33 cellular contexts compared by ENCODE assay signal in the genomic region with DNA sequence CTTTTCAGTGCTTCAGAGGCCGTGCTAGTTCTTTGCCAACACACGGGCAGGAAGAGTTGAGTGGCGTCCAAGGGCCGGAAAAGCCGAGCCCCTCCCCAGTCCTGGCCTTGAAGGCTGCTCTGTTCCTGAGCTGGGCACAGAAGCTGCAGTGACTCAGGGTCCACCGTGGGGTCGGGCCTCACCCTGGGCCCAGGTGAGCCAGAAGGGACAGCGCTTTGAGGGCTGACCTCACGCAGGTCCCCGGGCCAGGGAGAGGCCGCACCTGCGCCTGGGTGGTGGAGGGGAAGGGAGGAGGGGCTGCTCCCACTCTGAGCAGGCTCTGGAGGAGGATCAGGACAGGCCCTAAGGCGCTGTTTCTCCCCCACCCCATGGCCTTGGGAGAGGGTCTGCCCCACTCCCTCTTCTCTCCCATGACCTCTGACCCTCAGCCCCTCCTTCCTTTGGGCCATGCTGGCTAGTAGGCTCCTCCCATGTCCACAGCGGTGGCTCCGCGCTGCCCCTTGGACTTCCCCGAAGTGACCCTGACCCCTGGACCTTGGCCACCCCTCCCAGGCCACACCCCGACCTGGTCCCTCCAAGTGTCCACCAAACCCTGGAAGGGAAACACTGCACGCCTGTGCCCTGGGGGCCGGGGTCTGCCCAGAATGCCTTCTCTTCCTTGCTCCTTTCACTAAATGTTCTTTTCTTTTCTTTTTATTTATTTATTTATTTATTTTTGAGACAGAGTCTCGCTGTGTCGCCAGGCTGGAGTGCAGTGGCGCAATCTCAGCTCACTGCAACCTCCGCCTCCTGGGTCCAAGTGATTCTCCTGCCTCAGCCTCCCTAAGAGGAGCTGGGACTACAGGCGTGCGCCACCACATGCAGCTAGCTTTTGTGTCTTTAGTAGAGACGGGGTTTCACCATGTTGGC. TPM values are rescaled to one million over a fixed set of nuclear protein-coding genes. Genes with fewer than 3 reads are reported as not detected.
DNase-seq lines count a peak whose midpoint lies in the region; ATAC-seq and TF ChIP-seq lines count a peak whose summit lies in the region.
"Had no signal": no experiment of that assay in that cellular context is flagged by ENCODE, and none has a peak within 500 bp of the region (broad histone marks: within the 10 kb centered on the region; RNA-seq: fewer than 3 reads in every experiment).

No MANE protein-coding gene starts in this region.

- H3K36me3 ChIP-seq in right atrium auricular region (no peaks in the 10 kb centered on the region), left ventricle myocardium inferior (no peaks in the 10 kb centered on the region), lower lobe of right lung (no peaks in the 10 kb centered on the region), transverse colon (no peaks in the 10 kb centered on the region)
- H3K36me3 ChIP-seq: brain microvascular endothelial cell, tibial artery had no signal

- in situ Hi-C loops in transverse colon (cut with MboI; ENCODE audit: low pct_ligation_motif_present in 1 of 4, low pct_unique_long_range_greater_than_20kb in 1 of 4, low sequenced_read_pairs in 3 of 4), result loop anchor here in 1 of 4 donors (25.0 kb wide), 1 partner anchor 456 kb away; no protein-coding TSS in a partner anchor

- TF ChIP-seq EP300 in transverse colon (IDR thresholded peaks at IDR 0.05; ENCODE audit: low read depth), result no peak

- H3K9me3 ChIP-seq in right atrium auricular region (no peaks in the 10 kb centered on the region), left ventricle myocardium inferior (replicated peaks) (no peaks in the 10 kb centered on the region), lower lobe of right lung (no peaks in the 10 kb centered on the region), transverse colon (no peaks in the 10 kb centered on the region)
- H3K9me3 ChIP-seq: A549, tibial artery had no signal

- H3K4me3 ChIP-seq in right atrium auricular region (no peak overlapping the region), left ventricle myocardium inferior (no peak overlapping the region), lower lobe of right lung (no peak overlapping the region), transverse colon (no peak overlapping the region)
- H3K4me3 ChIP-seq: A549, SK-N-MC, tibial artery had no signal

- TF ChIP-seq CTCF in right atrium auricular region (IDR thresholded peaks at IDR 0.05), result no peak
- no peak for TF ChIP-seq CTCF in left ventricle myocardium inferior (IDR thresholded peaks at IDR 0.05; ENCODE audit: borderline replicate concordance)
- TF ChIP-seq CTCF in lower lobe of right lung (IDR thresholded peaks at IDR 0.05), result no peak
- no peak for TF ChIP-seq CTCF in transverse colon (IDR thresholded peaks at IDR 0.05)

- DNase-seq in Right ventricle myocardium superior (peak; percentile 37), right atrium auricular region (ENCODE audit: low spot score) (no peak), left ventricle myocardium inferior (peak; percentile 13), lower lobe of right lung (peak; percentile 24), transverse colon (peak; percentile 53)
- DNase-seq: activated B cell treated with CpG ODN at 0.5 μM for 24 hours; activated CD4-positive, alpha-beta T cell treated with anti-CD3 and anti-CD28 coated beads, Interleukin-2, amount 10 ng/mL, durations not matched to agents 7 days and 5 days; activated T-cell treated with anti-CD3 and anti-CD28 coated beads, Interleukin-2, amount 50 U/mL, for 4 hours; brain microvascular endothelial cell; CD4-positive, alpha-beta memory T cell; effector memory CD8-positive, alpha-beta T cell; GOT3; KG1; NCI-H1092 treated with DMSO at 0.1 percent for 48 hours; NCI-H187 treated with DMSO at 0.1 percent for 48 hours; NCI-H510A; stimulated activated CD4-positive, alpha-beta T cell treated with anti-CD3 and anti-CD28 coated beads, Interleukin-12 subunit alpha, Interleukin-12 subunit beta, amount 100 ng/mL, for 4 hours; stimulated activated CD4-positive, alpha-beta T cell treated with anti-CD3 and anti-CD28 coated beads, Interleukin-4, amount 100 ng/mL, for 1 hour; T-helper 1 cell had no signal

- no peak overlapping the region for H3K27ac ChIP-seq in right atrium auricular region
- H3K27ac ChIP-seq in left ventricle myocardium inferior (replicated peaks), result no peak overlapping the region
- no peak overlapping the region for H3K27ac ChIP-seq in lower lobe of right lung
- peak overlapping the region in 1 of 4 donors; percentile 14 for H3K27ac ChIP-seq in transverse colon
- H3K27ac ChIP-seq: A549, brain microvascular endothelial cell, RWPE1, SK-N-MC, tibial artery had no signal

- no peak for ATAC-seq in Right ventricle myocardium superior (ENCODE audit: poor library complexity)
- no peak for ATAC-seq in lower lobe of right lung
- ATAC-seq in GM21360 (IDR thresholded peaks at IDR 0.05; ENCODE audit: unreplicated experiment), result no peak
- no peak for ATAC-seq in GM21528 (IDR thresholded peaks at IDR 0.05; ENCODE audit: low FRiP score, unreplicated experiment)
- no peak for ATAC-seq in GM21576 (IDR thresholded peaks at IDR 0.05; ENCODE audit: unreplicated experiment)
- ATAC-seq: A549; activated T-cell treated with anti-CD3 and anti-CD28 coated beads, Interleukin-2, amount 50 U/mL, for 4 hours; effector memory CD8-positive, alpha-beta T cell; sciatic nerve had no signal

- H3K4me1 ChIP-seq in right atrium auricular region (peaks cover 0 to 30% of the 10 kb centered on the region in 2 donors), left ventricle myocardium inferior (peaks cover 22% of the 10 kb centered on the region), lower lobe of right lung (peaks cover 13% of the 10 kb centered on the region), transverse colon (peaks cover 0 to 29% (median 24%) of the 10 kb centered on the region in 4 donors)
- H3K4me1 ChIP-seq: A549, tibial artery had no signal

- no peak for TF ChIP-seq POLR2A in transverse colon (IDR thresholded peaks at IDR 0.05)

- intact Hi-C loops in Right ventricle myocardium superior (cut with DNase I) (no loop called here), left ventricle myocardium inferior (cut with micrococcal nuclease) (no loop called here), lower lobe of right lung (cut with DNase I) (no loop called here), transverse colon (cut with DNase I; ENCODE audit: low total_unique reads) (no loop called here)

- WGBS in transverse colon (ENCODE audit: low coverage in 1 of 2), 2 donors, result 63 to 93% methylated on average over 8 to 27 of the region's 27 CpGs

- H3K27me3 ChIP-seq in right atrium auricular region (no peaks in the 10 kb centered on the region), left ventricle myocardium inferior (ENCODE audit: low read depth) (peaks cover 8% of the 10 kb centered on the region), lower lobe of right lung (ENCODE audit: low read depth) (peaks cover 8% of the 10 kb centered on the region), transverse colon (no peaks in the 10 kb centered on the region)
- H3K27me3 ChIP-seq: brain microvascular endothelial cell had no signal

RNA-seq across cellular contexts. Expression of a gene that starts 19.7 kb away (rescaled TPM):
- total RNA-seq in Right ventricle myocardium superior (not detected), right atrium auricular region (not detected), left ventricle myocardium inferior (not detected), lower lobe of right lung (not detected), transverse colon (100 to 1,000 TPM in 1 of 4 donors, 10 to 100 TPM in 1, 1 to 10 TPM in 1, not detected in 1; 2.5 to 106 (median 69.5) TPM)
- total RNA-seq: activated B cell treated with CpG ODN at 0.5 μM for 24 hours; activated CD4-positive, alpha-beta T cell treated with anti-CD3 and anti-CD28 coated beads, Interleukin-2, amount 10 ng/mL, durations not matched to agents 7 days and 5 days; activated CD8-positive, alpha-beta memory T cell treated with anti-CD3 and anti-CD28 coated beads for 36 hours; CD4-positive, alpha-beta memory T cell; epithelial cell of proximal tubule; HT1080; lung microvascular endothelial cell; MCF 10A; neural crest cell had no signal

RNA-seq across cellular contexts. Expression of a gene that starts 43.5 kb away (rescaled TPM):
- total RNA-seq in Right ventricle myocardium superior, result not detected
- not detected for total RNA-seq in right atrium auricular region
- total RNA-seq in left ventricle myocardium inferior, result not detected
- total RNA-seq in lower lobe of right lung, result not detected
- total RNA-seq in transverse colon, result not detected
- total RNA-seq: activated B cell treated with CpG ODN at 0.5 μM for 24 hours; activated CD4-positive, alpha-beta T cell treated with anti-CD3 and anti-CD28 coated beads, Interleukin-2, amount 10 ng/mL, durations not matched to agents 7 days and 5 days; activated CD8-positive, alpha-beta memory T cell treated with anti-CD3 and anti-CD28 coated beads for 36 hours; activated T-cell treated with anti-CD3 and anti-CD28 coated beads, Interleukin-2, amount 50 U/mL, for 4 hours; CD4-positive, alpha-beta memory T cell; epithelial cell of proximal tubule; HT1080; lung microvascular endothelial cell; MCF 10A; neural crest cell; sciatic nerve had no signal
